In genomic region chr2:105747254-105747909, GRCh38 we compare ENCODE assay signal across 11 cellular contexts. TPM values are rescaled to one million over a fixed set of nuclear protein-coding genes. Genes with fewer than 3 reads are reported as not detected.
DNase-seq lines count a peak whose midpoint lies in the region; ATAC-seq and TF ChIP-seq lines count a peak whose summit lies in the region.
"Had no signal": no experiment of that assay in that cellular context is flagged by ENCODE, and none has a peak within 500 bp of the region (broad histone marks: within the 10 kb centered on the region; RNA-seq: fewer than 3 reads in every experiment).

No MANE protein-coding gene starts in this region.

- peak overlapping the region in 4 of 5 donors; percentile 6 to 59 (median 32) for H3K27ac ChIP-seq in adrenal gland
- H3K27ac ChIP-seq in subcutaneous abdominal adipose tissue (ENCODE audit: low read depth, low read length), result no peak overlapping the region

- H3K4me3 ChIP-seq in adrenal gland (no peak overlapping the region), subcutaneous abdominal adipose tissue (ENCODE audit: low read depth in 1 of 5, low read length in 5 of 5) (peak overlapping the region in 3 of 5 donors; percentile 30 to 83 (median 79))

- H3K27me3 Mint-ChIP-seq in activated T-cell treated with anti-CD3 and anti-CD28 coated beads, Interleukin-2, amount 50 U/mL, for 24 hours, result no peaks in the 10 kb centered on the region

- no peak for TF ChIP-seq CTCF in adrenal gland (IDR thresholded peaks at IDR 0.05)

- H3K4me1 Mint-ChIP-seq in activated T-cell treated with anti-CD3 and anti-CD28 coated beads, Interleukin-2, amount 50 U/mL, for 24 hours (ENCODE audit: low read depth), result peaks cover 79% of the 10 kb centered on the region

- H3K27me3 ChIP-seq in adrenal gland (no peaks in the 10 kb centered on the region), subcutaneous abdominal adipose tissue (ENCODE audit: control insufficient read depth in 5 of 5, insufficient read depth in 4 of 5, low read length in 5 of 5) (no peaks in the 10 kb centered on the region)

- peaks cover 66% of the 10 kb centered on the region for H3K36me3 Mint-ChIP-seq in activated T-cell treated with anti-CD3 and anti-CD28 coated beads, Interleukin-2, amount 50 U/mL, for 24 hours (ENCODE audit: low read depth)

- H3K4me1 ChIP-seq in adrenal gland (replicated peaks in 1 of 2) (peaks cover 31 to 53% of the 10 kb centered on the region in 2 donors), subcutaneous abdominal adipose tissue (ENCODE audit: control insufficient read depth in 5 of 5, insufficient read depth in 5 of 5, low read length in 5 of 5) (peaks cover 2 to 56% (median 42%) of the 10 kb centered on the region in 5 donors)

- H3K9me3 ChIP-seq in adrenal gland (replicated peaks in 1 of 3), result no peaks in the 10 kb centered on the region
- H3K9me3 ChIP-seq in subcutaneous abdominal adipose tissue (ENCODE audit: control insufficient read depth in 5 of 5, low read length in 5 of 5), result no peaks in the 10 kb centered on the region

- TF ChIP-seq POLR2A in adrenal gland (IDR thresholded peaks at IDR 0.05), result no peak

- DNase-seq in activated T-cell treated with anti-CD3 and anti-CD28 coated beads, Interleukin-2, amount 50 U/mL, for 24 hours, result no peak
- DNase-seq in activated T-cell treated with anti-CD3 and anti-CD28 coated beads for 4 hours (no peak), adrenal gland (no peak), lung microvascular endothelial cell (ENCODE audit: low read depth in 2 of 2) (peak; percentile 44 to 50), NCI-H1092 (lab: John Stamatoyannopoulos, UW) (no peak)
- DNase-seq: activated CD4-positive, alpha-beta T cell treated with anti-CD3 and anti-CD28 coated beads, Interleukin-2, amount 50 U/mL, for 4 hours; cortex of kidney had no signal

- no peak for ATAC-seq in GM18873 (IDR thresholded peaks at IDR 0.05; ENCODE audit: low FRiP score, unreplicated experiment)
- ATAC-seq in GM21423 (IDR thresholded peaks at IDR 0.05; ENCODE audit: unreplicated experiment), result no peak
- ATAC-seq: Panc1 had no signal

- peak overlapping the region; percentile 98 for H3K27ac Mint-ChIP-seq in activated T-cell treated with anti-CD3 and anti-CD28 coated beads, Interleukin-2, amount 50 U/mL, for 24 hours

- no peaks in the 10 kb centered on the region for H3K9me3 Mint-ChIP-seq in activated T-cell treated with anti-CD3 and anti-CD28 coated beads, Interleukin-2, amount 50 U/mL, for 24 hours

- intact Hi-C loops in adrenal gland (cut with DNase I), result loop anchor here in 1 of 2 donors (10.0 kb wide), 1 partner anchor 137 kb away; no protein-coding TSS in a partner anchor

- H3K4me3 Mint-ChIP-seq in activated T-cell treated with anti-CD3 and anti-CD28 coated beads, Interleukin-2, amount 50 U/mL, for 24 hours, result peak overlapping the region; percentile 87

- 73 to 80% (median 76%) methylated on average over 13 of the region's 13 CpGs for WGBS in adrenal gland, 4 donors

- H3K36me3 ChIP-seq in adrenal gland (replicated peaks in 1 of 2) (no peaks in the 10 kb centered on the region), subcutaneous abdominal adipose tissue (ENCODE audit: control insufficient read depth in 5 of 5, insufficient read depth in 5 of 5, low read length in 5 of 5) (no peaks in the 10 kb centered on the region)

- peak overlapping the region in 1 of 5 donors; percentile 21 for H3K9ac ChIP-seq in subcutaneous abdominal adipose tissue (ENCODE audit: low read length in 5 of 5)

RNA-seq across cellular contexts. Expression of gene NCK2, which starts 2.7 kb away (rescaled TPM):
- total RNA-seq in adrenal gland, result 10 to 100 TPM; 29.8 to 56.0 (median 43.4) TPM
- 10 to 100 TPM; 13.7 to 20.5 (median 18.2) TPM for polyA plus RNA-seq in adrenal gland
- 33.1 and 47.8 TPM in 2 replicates for total RNA-seq in lung microvascular endothelial cell

Comparison
In these comparisons a context has a peak if more than half of its experiments do, and no peak if none do; other contexts are left out.
1. DNase-seq: peak in lung microvascular endothelial cell (2 of 2); none in activated T-cell treated with anti-CD3 and anti-CD28 coated beads, Interleukin-2, amount 50 U/mL, for 24 hours (single experiment), activated T-cell treated with anti-CD3 and anti-CD28 coated beads for 4 hours (single experiment), adrenal gland (0 of 7) and NCI-H1092 (single experiment).
2. H3K4me3 ChIP-seq: peak in subcutaneous abdominal adipose tissue (3 of 5); none in adrenal gland (0 of 4).